ENCODE assay signal across 11 cellular contexts in genomic region chr13:102089177-102089576, GRCh38.
DNase-seq lines count a peak whose midpoint lies in the region; ATAC-seq, FAIRE-seq and TF ChIP-seq lines count a peak whose summit lies in the region.
"Had no signal": no experiment of that assay in that cellular context is flagged by ENCODE, and none has a peak within 500 bp of the region (broad histone marks: within the 10 kb centered on the region; RNA-seq: fewer than 3 reads in every experiment).

No MANE protein-coding gene starts in this region.

- no peak overlapping the region for H3K23ac ChIP-seq in mesendoderm (ENCODE audit: low read length)

- H3K27ac ChIP-seq in MM.1S (ENCODE audit: low read length) (no peak overlapping the region), mesendoderm (ENCODE audit: low read depth, low read length) (no peak overlapping the region), testis (no peak overlapping the region)
- H3K27ac ChIP-seq: prostate gland, upper lobe of left lung, WERI-Rb-1 had no signal

- H3K36me3 ChIP-seq in Caco-2 (ENCODE audit: control insufficient read depth, insufficient read depth, low read length), result no peaks in the 10 kb centered on the region
- H3K36me3 ChIP-seq in MM.1S (replicated peaks; ENCODE audit: insufficient read depth, low read length), result no peaks in the 10 kb centered on the region
- H3K36me3 ChIP-seq in bronchial epithelial cell (ENCODE audit: control insufficient read depth, insufficient read depth, low read length), result no peaks in the 10 kb centered on the region
- no peaks in the 10 kb centered on the region for H3K36me3 ChIP-seq in mesendoderm (ENCODE audit: control insufficient read depth, insufficient read depth, low read length)
- H3K36me3 ChIP-seq in testis (ENCODE audit: low read depth, missing control alignments), result no peaks in the 10 kb centered on the region
- H3K36me3 ChIP-seq: prostate gland, upper lobe of left lung, WERI-Rb-1 had no signal

- no peaks in the 10 kb centered on the region for H3K4me1 Mint-ChIP-seq in Caco-2 (ENCODE audit: low read depth, unreplicated experiment)

- no peaks in the 10 kb centered on the region for H3K9me3 ChIP-seq in Caco-2
- no peaks in the 10 kb centered on the region for H3K9me3 ChIP-seq in MM.1S (replicated peaks; ENCODE audit: insufficient read depth, low read length)
- H3K9me3 ChIP-seq in testis, result no peaks in the 10 kb centered on the region
- H3K9me3 ChIP-seq: prostate gland, upper lobe of left lung had no signal

- no peaks in the 10 kb centered on the region for H3K4me1 ChIP-seq in Caco-2
- no peaks in the 10 kb centered on the region for H3K4me1 ChIP-seq in MM.1S (ENCODE audit: low read length)
- H3K4me1 ChIP-seq in mesendoderm (ENCODE audit: control insufficient read depth, low read depth, low read length), result no peaks in the 10 kb centered on the region
- no peaks in the 10 kb centered on the region for H3K4me1 ChIP-seq in testis
- H3K4me1 ChIP-seq: prostate gland, upper lobe of left lung had no signal

- H2AK5ac ChIP-seq in mesendoderm (ENCODE audit: low read length), result no peak overlapping the region

- BruUV-seq in Caco-2 (replicated peaks; lab: Mats Ljungman, UMichigan), result no TSS peak

- CTCF ChIA-PET in Caco-2 (lab: Charles Lee), result interaction anchor here (1.7 kb wide), 1 partner anchor 467 kb away, joined by 7 read pairs; no protein-coding TSS in a partner anchor

- no peak overlapping the region for H3K4ac ChIP-seq in mesendoderm (ENCODE audit: low read depth, low read length)

- H3K4me2 ChIP-seq in MM.1S (ENCODE audit: low read depth, low read length), result no peak overlapping the region
- no peak overlapping the region for H3K4me2 ChIP-seq in mesendoderm (ENCODE audit: low read length)

- no peaks in the 10 kb centered on the region for H3K36me3 Mint-ChIP-seq in Caco-2 (ENCODE audit: insufficient read depth, unreplicated experiment)

- TF ChIP-seq POLR2A in testis (IDR thresholded peaks at IDR 0.05), result no peak

- H3K18ac ChIP-seq in mesendoderm (ENCODE audit: low read length), result no peak overlapping the region

- POLR2A ChIA-PET in Caco-2 (lab: Charles Lee), result no interaction called here

- H3K9ac ChIP-seq in MM.1S (ENCODE audit: low read length) (no peak overlapping the region), mesendoderm (ENCODE audit: low read length) (no peak overlapping the region)

- no peaks in the 10 kb centered on the region for H3K79me1 ChIP-seq in mesendoderm (ENCODE audit: low read length)

- ATAC-seq in HG02840 (IDR thresholded peaks at IDR 0.05; ENCODE audit: low FRiP score, unreplicated experiment), result no peak

- no CpG with 5 or more reads among the region's 2 CpGs for WGBS in mesendoderm (ENCODE audit: extremely low coverage, insufficient coverage, low lambda C conversion rate)
- WGBS in testis, 2 donors, result 40 to 46% methylated on average over 2 of the region's 2 CpGs

- H3K4me3 Mint-ChIP-seq in Caco-2 (ENCODE audit: unreplicated experiment), result no peak overlapping the region

- no peak overlapping the region for H4K8ac ChIP-seq in mesendoderm (ENCODE audit: low read depth, low read length)

- H3K27me3 Mint-ChIP-seq in Caco-2 (ENCODE audit: insufficient read depth, unreplicated experiment), result peaks cover 11% of the 10 kb centered on the region

- DNase-seq in Caco-2 (no peak), MM.1S (no peak), bronchial epithelial cell (ENCODE audit: low read depth) (peak; percentile 23), mesendoderm (peak; percentile 1), dermis blood vessel endothelial cell (no peak), testis (no peak)
- DNase-seq: DMS79, upper lobe of left lung, WERI-Rb-1 had no signal

- H3K9me2 ChIP-seq in MM.1S (replicated peaks; ENCODE audit: insufficient read depth, low read length), result no peaks in the 10 kb centered on the region

- H3K27ac Mint-ChIP-seq in Caco-2 (ENCODE audit: unreplicated experiment), result no peak overlapping the region

- no peak for FAIRE-seq in bronchial epithelial cell (lab: Jason Lieb, UNC)

- no peak overlapping the region for H2BK120ac ChIP-seq in mesendoderm (ENCODE audit: low read depth, low read length)

- no peak overlapping the region for H3K56ac ChIP-seq in mesendoderm (ENCODE audit: low read length)

- no peak overlapping the region for H2AFZ ChIP-seq in MM.1S (ENCODE audit: low read length)

- TF ChIP-seq CTCF in Caco-2 (IDR thresholded peaks at IDR 0.05; ENCODE audit: insufficient read depth in 1 of 2, low read depth in 1 of 2, low read length in 1 of 2, severe bottlenecking in 1 of 2, unreplicated experiment in 1 of 2), result peak; percentile 25 to 35
- TF ChIP-seq CTCF in MM.1S (IDR thresholded peaks at IDR 0.05; ENCODE audit: low read length), result peak; percentile 14
- peak; percentile 18 for TF ChIP-seq CTCF in bronchial epithelial cell (IDR thresholded peaks at IDR 0.05; ENCODE audit: insufficient read depth, low read length, severe bottlenecking)
- no peak for TF ChIP-seq CTCF in testis (IDR thresholded peaks at IDR 0.05)

- H2BK5ac ChIP-seq in mesendoderm (ENCODE audit: low read length), result no peak overlapping the region

- H3K4me3 ChIP-seq in Caco-2 (ENCODE audit: low read depth, low read length) (no peak overlapping the region), MM.1S (ENCODE audit: low read length) (no peak overlapping the region), bronchial epithelial cell (ENCODE audit: low read depth, low read length) (no peak overlapping the region), mesendoderm (ENCODE audit: low read length) (no peak overlapping the region), testis (no peak overlapping the region)
- H3K4me3 ChIP-seq: prostate gland, upper lobe of left lung had no signal

- intact Hi-C loops in Caco-2 (cut with micrococcal nuclease; ENCODE audit: unreplicated experiment), result no loop called here
- intact Hi-C loops in testis (cut with DNase I; ENCODE audit: low total_unique reads), result no loop called here

- H3K9me3 Mint-ChIP-seq in Caco-2 (ENCODE audit: unreplicated experiment), result no peaks in the 10 kb centered on the region

- H3K79me2 ChIP-seq in MM.1S (ENCODE audit: low read length) (no peaks in the 10 kb centered on the region), mesendoderm (ENCODE audit: control insufficient read depth, insufficient read depth, low read length) (no peaks in the 10 kb centered on the region)

- H4K5ac ChIP-seq in mesendoderm (ENCODE audit: low read length), result no peak overlapping the region

- H4K20me1 ChIP-seq in MM.1S (ENCODE audit: insufficient read depth, low read length), result no peaks in the 10 kb centered on the region

- H2BK15ac ChIP-seq in mesendoderm (replicated peaks; ENCODE audit: low read depth), result no peak overlapping the region

- H3K27me3 ChIP-seq in Caco-2 (replicated peaks; ENCODE audit: control insufficient read depth, insufficient read depth, low read length), result no peaks in the 10 kb centered on the region; the same call in 1 of the 2 replicates
- H3K27me3 ChIP-seq in MM.1S (replicated peaks; ENCODE audit: insufficient read depth, low read length), result no peaks in the 10 kb centered on the region
- no peaks in the 10 kb centered on the region for H3K27me3 ChIP-seq in bronchial epithelial cell (ENCODE audit: control insufficient read depth, insufficient read depth, low read length)
- H3K27me3 ChIP-seq in mesendoderm (ENCODE audit: insufficient read depth, low read length, poor library complexity), result no peaks in the 10 kb centered on the region
- H3K27me3 ChIP-seq in testis, result no peaks in the 10 kb centered on the region
- H3K27me3 ChIP-seq: upper lobe of left lung had no signal

- no peaks in the 10 kb centered on the region for H3F3A ChIP-seq in MM.1S (ENCODE audit: insufficient read depth, low read length)

Comparison
In these comparisons a context has a peak if more than half of its experiments do, and no peak if none do; other contexts are left out.
1. DNase-seq: peak in bronchial epithelial cell (single experiment) and mesendoderm (single experiment); none in Caco-2 (0 of 2), MM.1S (single experiment), dermis blood vessel endothelial cell (single experiment) and testis (single experiment).
2. CTCF ChIP-seq: peak in Caco-2 (2 of 2), MM.1S (single experiment) and bronchial epithelial cell (single experiment); none in testis (0 of 3).